1 cellular context compared by ENCODE assay signal in genomic region chr19:44819246-44819832, GRCh38.
TF ChIP-seq lines count a peak whose summit lies in the region.

No MANE protein-coding gene starts in this region.

TF ChIP-seq in HepG2, 621 proteins besides CTCF, POLR2A, EP300 and RAD21:
- TF ChIP-seq CHD2 (IDR thresholded peaks at IDR 0.05; ENCODE audit: low read depth, low read length) = no peak
- TF ChIP-seq RBFOX2 (IDR thresholded peaks at IDR 0.05; ENCODE audit: low read depth, low read length) = peak; percentile 56
- peak; percentile 76 for TF ChIP-seq AGO2 (optimal IDR thresholded peaks at IDR 0.05; ENCODE audit: low read depth, low read length)
TF ChIP-seq in HepG2: peak in this region for 2.
